In genomic region chr17:60102632-60103047, GRCh38 we compare ENCODE assay signal across 9 cellular contexts. TPM values are rescaled to one million over a fixed set of nuclear protein-coding genes. Genes with fewer than 3 reads are reported as not detected.
DNase-seq lines count a peak whose midpoint lies in the region; ATAC-seq and TF ChIP-seq lines count a peak whose summit lies in the region.
"Had no signal": no experiment of that assay in that cellular context is flagged by ENCODE, and none has a peak within 500 bp of the region (broad histone marks: within the 10 kb centered on the region; RNA-seq: fewer than 3 reads in every experiment).

No MANE protein-coding gene starts in this region.

- no peak overlapping the region for H3K27ac ChIP-seq in HUES64 (ENCODE audit: low read depth, low read length)
- H3K27ac ChIP-seq in foreskin keratinocyte: peak overlapping the region; percentile 80
- H3K27ac ChIP-seq in ovary: no peak overlapping the region

- H3K27me3 Mint-ChIP-seq in Calu3 (ENCODE audit: unreplicated experiment): peaks cover 18% of the 10 kb centered on the region
- H3K27me3 Mint-ChIP-seq in activated CD8-positive, alpha-beta memory T cell treated with anti-CD3 and anti-CD28 coated beads, Interleukin-2, amount 10 ng/mL, durations not matched to agents 7 days and 5 days: peaks cover 43% of the 10 kb centered on the region

- TF ChIP-seq EP300 in ovary (IDR thresholded peaks at IDR 0.05): no peak

- peak overlapping the region; percentile 20; the same call in 1 of the 2 replicates for H3K9ac ChIP-seq in HUES64 (ENCODE audit: low read depth, low read length)

- peak; percentile 76 for ATAC-seq in activated CD8-positive, alpha-beta memory T cell treated with anti-CD3 and anti-CD28 coated beads, Interleukin-2, amount 10 ng/mL, durations not matched to agents 7 days and 5 days
- ATAC-seq in foreskin keratinocyte (peak; percentile 71), GM21367 (IDR thresholded peaks at IDR 0.05; ENCODE audit: unreplicated experiment) (no peak)

- H3K9me3 ChIP-seq in HUES64 (ENCODE audit: insufficient read depth, low read depth, low read length): no peaks in the 10 kb centered on the region
- H3K9me3 ChIP-seq in ovary: no peaks in the 10 kb centered on the region
- H3K9me3 ChIP-seq: adrenal gland had no signal

- H3K9me3 Mint-ChIP-seq in Calu3 (ENCODE audit: low read depth, unreplicated experiment): no peaks in the 10 kb centered on the region
- H3K9me3 Mint-ChIP-seq in activated CD8-positive, alpha-beta memory T cell treated with anti-CD3 and anti-CD28 coated beads, Interleukin-2, amount 10 ng/mL, durations not matched to agents 7 days and 5 days (ENCODE audit: low read depth): no peaks in the 10 kb centered on the region

- WGBS in HUES64: 35% methylated on average over 18 of the region's 19 CpGs
- WGBS in ovary, 3 donors: 17 to 37% (median 24%) methylated on average over 19 of the region's 19 CpGs

- H3K4me1 ChIP-seq in HUES64 (ENCODE audit: insufficient read depth, low read length): no peaks in the 10 kb centered on the region
- H3K4me1 ChIP-seq in foreskin keratinocyte: peaks cover 18% of the 10 kb centered on the region
- H3K4me1 ChIP-seq in ovary (ENCODE audit: insufficient read depth): no peaks in the 10 kb centered on the region

- TF ChIP-seq CTCF in Calu3 (IDR thresholded peaks at IDR 0.05; ENCODE audit: unreplicated experiment) (no peak), foreskin keratinocyte (conservative IDR thresholded peaks at IDR 0.05) (no peak), ovary (IDR thresholded peaks at IDR 0.05) (no peak)

- DNase-seq in Calu3 (no peak), foreskin keratinocyte (peak in 1 of 2 donors; percentile 51), ovary (no peak), H7 (no peak)
- DNase-seq in activated CD8-positive, alpha-beta memory T cell treated with anti-CD3 and anti-CD28 coated beads, Interleukin-2, amount 10 ng/mL, durations not matched to agents 7 days and 5 days: no peak
- DNase-seq in stimulated activated CD4-positive, alpha-beta T cell treated with anti-CD3 and anti-CD28 coated beads, Interleukin-4, amount 100 ng/mL, for 24 hours: peak; percentile 20

- H3K27ac Mint-ChIP-seq in Calu3 (ENCODE audit: unreplicated experiment): no peak overlapping the region
- no peak overlapping the region for H3K27ac Mint-ChIP-seq in activated CD8-positive, alpha-beta memory T cell treated with anti-CD3 and anti-CD28 coated beads, Interleukin-2, amount 10 ng/mL, durations not matched to agents 7 days and 5 days

- H3K36me3 ChIP-seq in HUES64 (ENCODE audit: insufficient read depth, low read length) (no peaks in the 10 kb centered on the region), ovary (no peaks in the 10 kb centered on the region), H7 (replicated peaks; ENCODE audit: control insufficient read depth, insufficient read depth, low read length) (no peaks in the 10 kb centered on the region)
- H3K36me3 ChIP-seq: adrenal gland had no signal

- TF ChIP-seq POLR2A in ovary (IDR thresholded peaks at IDR 0.05): no peak

- H3K27me3 ChIP-seq in HUES64 (ENCODE audit: insufficient read depth, low read length) (no peaks in the 10 kb centered on the region), foreskin keratinocyte (no peaks in the 10 kb centered on the region), ovary (no peaks in the 10 kb centered on the region), H7 (ENCODE audit: control insufficient read depth, insufficient read depth, low read length) (no peaks in the 10 kb centered on the region)
- H3K27me3 ChIP-seq: adrenal gland had no signal

- peaks cover 8% of the 10 kb centered on the region for H3K4me1 Mint-ChIP-seq in Calu3 (ENCODE audit: low read depth, unreplicated experiment)
- peaks cover 20% of the 10 kb centered on the region for H3K4me1 Mint-ChIP-seq in activated CD8-positive, alpha-beta memory T cell treated with anti-CD3 and anti-CD28 coated beads, Interleukin-2, amount 10 ng/mL, durations not matched to agents 7 days and 5 days

- peak overlapping the region; percentile 63 for H3K4me3 Mint-ChIP-seq in Calu3 (ENCODE audit: low read depth, unreplicated experiment)
- peak overlapping the region; percentile 63 for H3K4me3 Mint-ChIP-seq in activated CD8-positive, alpha-beta memory T cell treated with anti-CD3 and anti-CD28 coated beads, Interleukin-2, amount 10 ng/mL, durations not matched to agents 7 days and 5 days

- no TSS peak for BruUV-seq in Calu3 (replicated peaks; lab: Mats Ljungman, UMichigan)

- CTCF ChIA-PET in Calu3 (lab: Charles Lee): interaction anchor here (1.0 kb wide), 1 partner anchor 11 kb away, joined by 3 read pairs; no protein-coding TSS in a partner anchor
- CTCF ChIA-PET in activated CD8-positive, alpha-beta memory T cell treated with anti-CD3 and anti-CD28 coated beads, Interleukin-2, amount 10 ng/mL, durations not matched to agents 7 days and 5 days (lab: Charles Lee): no interaction called here

- intact Hi-C loops in Calu3 (cut with micrococcal nuclease; ENCODE audit: unreplicated experiment) (no loop called here), ovary (cut with DNase I) (loop anchor here in 1 of 4 donors (10.0 kb wide), 1 partner anchor 332 kb away; no protein-coding TSS in a partner anchor)

- H3K4me3 ChIP-seq in HUES64 (ENCODE audit: low read length): peak overlapping the region; percentile 21; the same call in 1 of the 2 replicates
- no peak overlapping the region for H3K4me3 ChIP-seq in ovary
- no peak overlapping the region for H3K4me3 ChIP-seq in H7 (ENCODE audit: insufficient read depth, low read depth, low read length)

- H3K36me3 Mint-ChIP-seq in Calu3 (ENCODE audit: insufficient read depth, unreplicated experiment): no peaks in the 10 kb centered on the region
- no peaks in the 10 kb centered on the region for H3K36me3 Mint-ChIP-seq in activated CD8-positive, alpha-beta memory T cell treated with anti-CD3 and anti-CD28 coated beads, Interleukin-2, amount 10 ng/mL, durations not matched to agents 7 days and 5 days

RNA-seq across cellular contexts. Expression of gene HEATR6, which starts 23.9 kb away (rescaled TPM):
- 8.9 and 13.1 TPM in 2 replicates for total RNA-seq in Calu3 (2022)
- 15.6 TPM for polyA plus RNA-seq in HUES64 (2013, experiment 1 of 2)
- polyA plus RNA-seq in HUES64 (2013, experiment 2 of 2): 16.4 TPM
- 10 to 100 TPM; 23.1 to 23.6 TPM for total RNA-seq in activated CD8-positive, alpha-beta memory T cell treated with anti-CD3 and anti-CD28 coated beads, Interleukin-2, amount 10 ng/mL, durations not matched to agents 7 days and 5 days
- total RNA-seq in foreskin keratinocyte: 14.5 and 20.7 TPM in 2 replicates
- 6.3 and 7.2 TPM in 2 replicates for polyA plus RNA-seq in foreskin keratinocyte
- total RNA-seq in ovary: 10 to 100 TPM; 10.8 to 24.0 (median 18.8) TPM
- 10 to 100 TPM in 1 of 2 donors, 1 to 10 TPM in 1; 7.6 to 19.3 TPM for polyA plus RNA-seq in ovary
- 21.1 and 21.6 TPM in 2 replicates for total RNA-seq in H7 (2014; rRNA removed; shearing (Covaris generic))

RNA-seq across cellular contexts. Expression of gene CA4, which starts 47.1 kb away (rescaled TPM):
- 0.78 and 1.1 TPM in 2 replicates for total RNA-seq in Calu3 (2022)
- polyA plus RNA-seq in HUES64 (2013, experiment 1 of 2): 2.4 TPM
- 5.1 TPM for polyA plus RNA-seq in HUES64 (2013, experiment 2 of 2)
- total RNA-seq in activated CD8-positive, alpha-beta memory T cell treated with anti-CD3 and anti-CD28 coated beads, Interleukin-2, amount 10 ng/mL, durations not matched to agents 7 days and 5 days: not detected
- not detected in 2 replicates for total RNA-seq in foreskin keratinocyte
- polyA plus RNA-seq in foreskin keratinocyte: not detected in 2 replicates
- 10 to 100 TPM in 1 of 7 donors, 1 to 10 TPM in 6; 1.1 to 21.8 (median 3.1) TPM for total RNA-seq in ovary
- polyA plus RNA-seq in ovary: 10 to 100 TPM in 1 of 2 donors, 1 to 10 TPM in 1; 9.4 to 39.3 TPM
- total RNA-seq in H7 (2014; rRNA removed; shearing (Covaris generic)): 0.69 and 1.8 TPM in 2 replicates
